17 cellular contexts compared by ENCODE assay signal in the genomic region with DNA sequence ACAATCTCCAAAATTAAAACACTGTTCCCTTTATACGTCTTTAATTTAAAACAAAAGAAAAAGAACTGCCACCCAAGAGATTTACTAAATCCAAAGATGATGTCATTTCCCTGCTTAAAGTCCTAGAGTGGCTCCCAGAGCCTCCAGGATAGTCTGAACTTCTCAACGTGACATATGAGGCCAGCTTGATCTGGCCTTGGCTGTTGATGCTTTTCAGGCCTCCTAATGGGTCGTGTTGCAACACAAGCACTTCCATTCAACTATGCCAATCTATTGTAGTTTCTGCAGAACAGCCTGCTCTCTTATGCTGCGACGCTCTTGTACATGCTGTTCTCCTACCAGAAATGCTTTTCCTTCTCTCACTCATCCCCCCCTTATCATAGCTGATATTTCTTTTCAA. TPM values are rescaled to one million over a fixed set of nuclear protein-coding genes. Genes with fewer than 3 reads are reported as not detected.
A peak's percentile ranks its signal among the peaks of the same experiment; 100 is the strongest.
DNase-seq lines count a peak whose midpoint lies in the region; ATAC-seq, FAIRE-seq and TF ChIP-seq lines count a peak whose summit lies in the region.
"Had no signal": no experiment of that assay in that cellular context is flagged by ENCODE, and none has a peak within 500 bp of the region (broad histone marks: within the 10 kb centered on the region; RNA-seq: fewer than 3 reads in every experiment).

No MANE protein-coding gene starts in this region.

- H3K27me3 Mint-ChIP-seq in activated CD8-positive, alpha-beta T cell treated with anti-CD3 and anti-CD28 coated beads for 36 hours: peaks cover 5% of the 10 kb centered on the region

- TF ChIP-seq POLR2A in HepG2 (IDR thresholded peaks at IDR 0.05; ENCODE audit: insufficient read depth in 1 of 2, low read depth in 2 of 2, low read length in 2 of 2) (no peak), right lobe of liver (IDR thresholded peaks at IDR 0.05) (no peak)

- H3K79me2 ChIP-seq in HepG2 (ENCODE audit: insufficient read depth, low read length): peaks cover 30% of the 10 kb centered on the region

- H3K4me1 ChIP-seq in HepG2 (ENCODE audit: insufficient read depth, low read length) (peaks cover 38% of the 10 kb centered on the region), right lobe of liver (no peaks in the 10 kb centered on the region), aorta (ENCODE audit: control insufficient read depth in 1 of 2, insufficient read depth in 2 of 2, low read length in 2 of 2) (peaks cover 0 to 2% of the 10 kb centered on the region in 2 donors)
- H3K4me1 ChIP-seq: breast epithelium had no signal

- no TSS peak for BruUV-seq in HepG2 (replicated peaks; lab: Mats Ljungman, UMichigan)

- TF ChIP-seq CTCF in HepG2 (CRISPR knock-in tag; IDR thresholded peaks at IDR 0.05): no peak
- no peak for TF ChIP-seq CTCF in right lobe of liver (IDR thresholded peaks at IDR 0.05)
- TF ChIP-seq CTCF in cardiac fibroblast (IDR thresholded peaks at IDR 0.05; ENCODE audit: low read depth, low read length): no peak
- no peak for TF ChIP-seq CTCF in activated CD8-positive, alpha-beta T cell treated with anti-CD3 and anti-CD28 coated beads for 36 hours (IDR thresholded peaks at IDR 0.05)

- H3K36me3 Mint-ChIP-seq in activated CD8-positive, alpha-beta T cell treated with anti-CD3 and anti-CD28 coated beads for 36 hours (ENCODE audit: low read depth): no peaks in the 10 kb centered on the region
- H3K36me3 Mint-ChIP-seq: activated CD4-positive, alpha-beta memory T cell treated with anti-CD3 and anti-CD28 coated beads for 36 hours had no signal

- no peaks in the 10 kb centered on the region for H3K27me3 ChIP-seq in HepG2 (ENCODE audit: control insufficient read depth in 1 of 2, insufficient read depth in 2 of 2, low read length in 2 of 2)
- no peaks in the 10 kb centered on the region for H3K27me3 ChIP-seq in right lobe of liver
- H3K27me3 ChIP-seq in layer of hippocampus (ENCODE audit: control insufficient read depth, insufficient read depth, low read length): no peaks in the 10 kb centered on the region
- H3K27me3 ChIP-seq in aorta (ENCODE audit: control insufficient read depth in 1 of 2, insufficient read depth in 2 of 2, low read length in 1 of 2): no peaks in the 10 kb centered on the region
- H3K27me3 ChIP-seq: breast epithelium had no signal

- no peaks in the 10 kb centered on the region for H3K9me3 ChIP-seq in HepG2 (ENCODE audit: low read length)
- no peaks in the 10 kb centered on the region for H3K9me3 ChIP-seq in right lobe of liver
- no peaks in the 10 kb centered on the region for H3K9me3 ChIP-seq in aorta (ENCODE audit: control insufficient read depth, low read length)
- H3K9me3 ChIP-seq: breast epithelium had no signal

- H3K4me3 ChIP-seq in HepG2 (replicated peaks in 1 of 3; ENCODE audit: insufficient read depth in 1 of 3, low read depth in 2 of 3, low read length in 3 of 3) (no peak overlapping the region), right lobe of liver (no peak overlapping the region), cardiac fibroblast (replicated peaks in 1 of 2; ENCODE audit: low read depth in 2 of 2, low read length in 2 of 2) (no peak overlapping the region), aorta (ENCODE audit: low read length in 2 of 2) (no peak overlapping the region)
- H3K4me3 ChIP-seq: breast epithelium had no signal

- H3K4me3 Mint-ChIP-seq in activated CD8-positive, alpha-beta T cell treated with anti-CD3 and anti-CD28 coated beads for 36 hours: no peak overlapping the region
- H3K4me3 Mint-ChIP-seq: activated CD4-positive, alpha-beta memory T cell treated with anti-CD3 and anti-CD28 coated beads for 36 hours; T-helper 17 cell had no signal

- no peak for FAIRE-seq in HepG2 (lab: Jason Lieb, UNC)
- FAIRE-seq: GM12892 had no signal

- no peak overlapping the region for H2AFZ ChIP-seq in HepG2 (ENCODE audit: low read length)

- in situ Hi-C loops in HepG2 (cut with HindIII; ENCODE audit: extremely low pct_ligation_motif_present, low pct_unique_long_range_greater_than_20kb): no loop called here

- POLR2A ChIA-PET in HepG2 (lab: Yijun Ruan, JAX): no interaction called here
- POLR2A ChIA-PET in activated CD8-positive, alpha-beta T cell treated with anti-CD3 and anti-CD28 coated beads for 36 hours (lab: Charles Lee): interaction anchor here (0.6 kb wide), 1 partner anchor 12 kb away, joined by 3 read pairs; no protein-coding TSS in a partner anchor

- peaks cover 10 to 19% of the 10 kb centered on the region in 2 experiments for H3K36me3 ChIP-seq in HepG2 (replicated peaks in 1 of 2; ENCODE audit: control insufficient read depth in 1 of 2, insufficient read depth in 2 of 2, low read length in 2 of 2)
- H3K36me3 ChIP-seq in right lobe of liver: no peaks in the 10 kb centered on the region
- no peaks in the 10 kb centered on the region for H3K36me3 ChIP-seq in aorta (ENCODE audit: control insufficient read depth in 1 of 2, insufficient read depth in 2 of 2, low read length in 1 of 2)
- H3K36me3 ChIP-seq: breast epithelium had no signal

- CTCF ChIA-PET in HepG2 (lab: Yijun Ruan, JAX; ENCODE audit: low intra/inter-chr PET ratio, low total read pairs): no interaction called here
- CTCF ChIA-PET in activated CD8-positive, alpha-beta T cell treated with anti-CD3 and anti-CD28 coated beads for 36 hours (lab: Charles Lee): interaction anchor here (0.7 kb wide), 1 partner anchor 248 kb away, joined by 3 read pairs; no protein-coding TSS in a partner anchor

- 93% methylated on average over 5 of the region's 5 CpGs for WGBS in HepG2 (ENCODE audit: low lambda C conversion rate)
- WGBS in right lobe of liver (ENCODE audit: insufficient coverage, low coverage, low lambda C conversion rate, missing lambda C conversion rate): 72% methylated on average over 5 of the region's 5 CpGs
- 19 to 32% methylated on average over 5 of the region's 5 CpGs for WGBS in aorta, 2 donors

- H3K27ac ChIP-seq in HepG2 (ENCODE audit: extremely low read length, insufficient read depth, low read length) (no peak overlapping the region), right lobe of liver (no peak overlapping the region), layer of hippocampus (ENCODE audit: low read depth, low read length) (peak overlapping the region; percentile 23), aorta (ENCODE audit: low read depth in 1 of 2, low read length in 2 of 2) (no peak overlapping the region)
- H3K27ac ChIP-seq: breast epithelium had no signal

- intact Hi-C loops in HepG2 (cut with micrococcal nuclease; ENCODE audit: unreplicated experiment): loop anchor here (5.0 kb wide), 1 partner anchor 33 kb away; no protein-coding TSS in a partner anchor
- intact Hi-C loops in right lobe of liver (cut with DNase I): no loop called here
- intact Hi-C loops in aorta (cut with DNase I): loop anchor here in 1 of 2 donors (5.0 kb wide), 1 partner anchor 38 kb away; the partner anchor contains the start of gene LGR5
- intact Hi-C loops in activated CD8-positive, alpha-beta T cell treated with anti-CD3 and anti-CD28 coated beads for 36 hours (cut with micrococcal nuclease): no loop called here

- ATAC-seq in HepG2 (no peak), right lobe of liver (no peak), aorta (ENCODE audit: low FRiP score) (peak; percentile 85)
- no peak for ATAC-seq in activated CD8-positive, alpha-beta T cell treated with anti-CD3 and anti-CD28 coated beads for 36 hours
- ATAC-seq: T-helper 17 cell had no signal

- DNase-seq in HepG2 (ENCODE audit: low spot score): no peak
- no peak for DNase-seq in right lobe of liver
- peak; percentile 22 to 78 for DNase-seq in cardiac fibroblast (ENCODE audit: low read depth in 2 of 2)
- peak in 1 of 2 donors; percentile 50 for DNase-seq in aorta
- DNase-seq in stimulated activated naive CD4-positive, alpha-beta T cell treated with Interleukin-2 at 50 U/mL for 16 hours (lab: John Stamatoyannopoulos, UW): no peak
- no peak for DNase-seq in activated CD8-positive, alpha-beta T cell treated with anti-CD3 and anti-CD28 coated beads for 36 hours
- no peak for DNase-seq in GDM1 (lab: John Stamatoyannopoulos, UW)
- DNase-seq: activated CD4-positive, alpha-beta memory T cell treated with anti-CD3 and anti-CD28 coated beads for 36 hours; DMS79; GOT3; mammary epithelial cell; NCI-H2171 treated with DMSO at 0.1 percent for 48 hours; T-helper 17 cell had no signal

- no peaks in the 10 kb centered on the region for H3K9me3 Mint-ChIP-seq in activated CD8-positive, alpha-beta T cell treated with anti-CD3 and anti-CD28 coated beads for 36 hours
- H3K9me3 Mint-ChIP-seq: activated CD4-positive, alpha-beta memory T cell treated with anti-CD3 and anti-CD28 coated beads for 36 hours had no signal

- H3K4me2 ChIP-seq in HepG2 (ENCODE audit: low read depth, low read length): no peak overlapping the region

- H3K27ac Mint-ChIP-seq in activated CD8-positive, alpha-beta T cell treated with anti-CD3 and anti-CD28 coated beads for 36 hours: no peak overlapping the region
- H3K27ac Mint-ChIP-seq: activated CD4-positive, alpha-beta memory T cell treated with anti-CD3 and anti-CD28 coated beads for 36 hours; T-helper 17 cell had no signal

- peaks cover 2% of the 10 kb centered on the region; the same call in 1 of the 2 replicates for H4K20me1 ChIP-seq in HepG2 (ENCODE audit: insufficient read depth, low read length)

- no peak for TF ChIP-seq RAD21 in HepG2 (CRISPR knock-in tag; IDR thresholded peaks at IDR 0.05)

- no peak overlapping the region for H3K9ac ChIP-seq in HepG2 (ENCODE audit: insufficient read depth, low read depth, low read length)

- no peaks in the 10 kb centered on the region for H3K4me1 Mint-ChIP-seq in activated CD8-positive, alpha-beta T cell treated with anti-CD3 and anti-CD28 coated beads for 36 hours (ENCODE audit: low read depth)

- TF ChIP-seq EP300 in HepG2 (IDR thresholded peaks at IDR 0.05; ENCODE audit: low read depth in 2 of 2, low read length in 2 of 2) (no peak), HepG2 (CRISPR knock-in tag; IDR thresholded peaks at IDR 0.05; ENCODE audit: borderline replicate concordance) (no peak)

RNA-seq across cellular contexts. Expression of gene LGR5, which starts 35.7 kb away (rescaled TPM):
- total RNA-seq in HepG2 (2016; rRNA removed; fragmentation: Illumina TruSeq; extraction: Trizol) (20.6 and 37.0 TPM in 2 replicates), right lobe of liver (under 1 TPM; 0.11 to 0.31 (median 0.17) TPM), aorta (1 to 10 TPM in 1 of 2 donors, under 1 TPM in 1; 0.65 to 1.6 TPM)
- 2.2 and 2.3 TPM in 2 replicates for total RNA-seq in HepG2 (2016; cell fraction: cytosol; rRNA removed; fragmentation: Illumina TruSeq; extraction: Trizol; ENCODE audit: low read depth)
- 17.4 and 40.7 TPM in 2 replicates for total RNA-seq in HepG2 (2016; cell fraction: insoluble cytoplasmic fraction; rRNA removed; fragmentation: Illumina TruSeq; extraction: Trizol)
- 8.7 and 9.5 TPM in 2 replicates for total RNA-seq in HepG2 (2016; cell fraction: membrane; rRNA removed; fragmentation: Illumina TruSeq; extraction: Trizol)
- 67.0 and 93.5 TPM in 2 replicates for total RNA-seq in HepG2 (2016; cell fraction: nucleus; rRNA removed; fragmentation: Illumina TruSeq; extraction: Trizol)
- polyA plus RNA-seq in HepG2 (2011; rRNA removed) (69.5 and 121 TPM in 2 replicates), aorta (under 1 TPM; 0.10 to 0.50 TPM)
- polyA plus RNA-seq in HepG2 (2011; cell fraction: cytosol; rRNA removed): 39.4 and 44.0 TPM in 2 replicates
- 186 and 299 TPM in 2 replicates for polyA plus RNA-seq in HepG2 (2011; cell fraction: nucleus; rRNA removed)
- 37.0 and 44.1 TPM in 2 replicates for polyA plus RNA-seq in HepG2 (2012)
- 1.5 and 1.6 TPM in 2 replicates for polyA plus RNA-seq in HepG2 (2016; cell fraction: cytosol; fragmentation: Illumina TruSeq; extraction: Trizol; ENCODE audit: low read depth)
- 20.0 and 21.6 TPM in 2 replicates for polyA plus RNA-seq in HepG2 (2016; cell fraction: insoluble cytoplasmic fraction; fragmentation: Illumina TruSeq; extraction: Trizol; ENCODE audit: low read depth)
- 4.0 TPM in 2 replicates for polyA plus RNA-seq in HepG2 (2016; cell fraction: membrane; fragmentation: Illumina TruSeq; extraction: Trizol; ENCODE audit: low read depth)
- polyA plus RNA-seq in HepG2 (2016; cell fraction: nucleus; fragmentation: Illumina TruSeq; extraction: Trizol; ENCODE audit: insufficient read depth, low read depth): 183 and 193 TPM in 2 replicates
- 0.07 and 94.1 TPM in 2 replicates for polyA minus RNA-seq in HepG2 (2011; rRNA and poly(A)+ RNA removed; ENCODE audit: low replicate concordance)
- 30.0 and 45.1 TPM in 2 replicates for polyA minus RNA-seq in HepG2 (2011; cell fraction: cytosol; rRNA and poly(A)+ RNA removed)
- polyA minus RNA-seq in HepG2 (2011; cell fraction: nucleus; rRNA and poly(A)+ RNA removed): 81.4 and 117 TPM in 2 replicates
- total RNA-seq in activated CD8-positive, alpha-beta T cell treated with anti-CD3 and anti-CD28 coated beads for 36 hours: not detected
- total RNA-seq: activated CD4-positive, alpha-beta memory T cell treated with anti-CD3 and anti-CD28 coated beads for 36 hours; T-helper 17 cell had no signal
- polyA plus RNA-seq: AG04450, mammary epithelial cell had no signal

Comparison
In these comparisons a context has a peak if more than half of its experiments do, and no peak if none do; other contexts are left out.
1. DNase-seq: peak in cardiac fibroblast (2 of 2); none in HepG2 (single experiment), right lobe of liver (0 of 3), stimulated activated naive CD4-positive, alpha-beta T cell treated with Interleukin-2 at 50 U/mL for 16 hours (single experiment), activated CD8-positive, alpha-beta T cell treated with anti-CD3 and anti-CD28 coated beads for 36 hours (single experiment) and GDM1 (single experiment).